2 cellular contexts compared by ENCODE assay signal in the genomic region with DNA sequence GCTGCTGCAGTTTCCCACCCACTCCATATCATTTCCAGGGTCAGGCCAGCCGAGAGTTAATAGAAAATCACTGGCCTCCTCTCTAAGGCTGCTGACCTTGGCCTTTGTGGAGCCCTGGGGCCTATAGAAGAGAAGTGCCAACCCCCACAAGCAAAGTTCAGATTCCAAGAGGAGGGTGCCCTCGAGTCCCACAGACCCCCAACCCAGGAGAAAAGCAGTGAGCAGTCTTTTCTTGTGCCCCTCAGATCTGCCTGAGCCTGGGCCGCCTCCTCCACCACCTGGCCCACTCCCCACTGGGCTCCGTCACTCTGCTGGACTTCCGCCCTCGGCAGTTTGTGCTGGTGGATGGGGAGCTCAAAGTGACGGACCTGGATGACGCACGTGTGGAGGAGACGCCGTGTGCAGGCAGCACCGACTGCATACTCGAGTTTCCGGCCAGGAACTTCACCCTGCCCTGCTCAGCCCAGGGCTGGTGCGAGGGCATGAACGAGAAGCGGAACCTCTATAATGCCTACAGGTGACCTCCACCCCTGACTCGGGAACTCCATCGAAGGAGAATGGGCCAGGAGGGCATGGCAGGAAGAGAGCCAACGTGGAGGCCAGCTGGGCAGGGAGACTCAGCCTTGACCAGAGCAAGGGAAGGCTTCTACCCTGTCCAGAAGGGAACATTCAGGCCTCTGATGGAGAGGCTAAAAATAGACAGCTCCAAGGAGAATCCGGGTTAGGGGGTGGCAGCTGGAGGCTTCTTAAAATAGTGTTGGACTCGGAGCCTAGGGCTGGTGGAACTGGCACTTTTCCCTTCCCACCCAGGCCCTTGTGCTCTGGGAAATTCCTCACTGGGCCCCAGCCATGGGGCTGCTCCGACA.
TF ChIP-seq lines count a peak whose summit lies in the region.

No MANE protein-coding gene starts in this region.

TF ChIP-seq in GM23338, 12 proteins besides CTCF, POLR2A, EP300 and RAD21:
- TF ChIP-seq STAT1 (IDR thresholded peaks at IDR 0.05; ENCODE audit: unreplicated experiment) (no peak), CREB1 (CRISPR knock-in tag; IDR thresholded peaks at IDR 0.05; ENCODE audit: low read depth) (no peak), ZNF331 (CRISPR knock-in tag; IDR thresholded peaks at IDR 0.05; ENCODE audit: low read depth) (no peak), JUNB (IDR thresholded peaks at IDR 0.05; ENCODE audit: unreplicated experiment) (no peak), EZH2 (IDR thresholded peaks at IDR 0.05; ENCODE audit: low read depth, unreplicated experiment) (no peak), POLR2AphosphoS5 (IDR thresholded peaks at IDR 0.05; ENCODE audit: low read depth) (no peak)

TF ChIP-seq in SK-N-SH, 30 proteins besides CTCF, POLR2A, EP300 and RAD21:
- no peak for TF ChIP-seq USF2 (IDR thresholded peaks at IDR 0.05; ENCODE audit: borderline replicate concordance, low read depth, low read length)
